14 cellular contexts compared by ENCODE assay signal in genomic region chr4:133377286-133377685, GRCh38.
DNase-seq lines count a peak whose midpoint lies in the region; TF ChIP-seq lines count a peak whose summit lies in the region.
"Had no signal": no experiment of that assay in that cellular context is flagged by ENCODE, and none has a peak within 500 bp of the region (broad histone marks: within the 10 kb centered on the region; RNA-seq: fewer than 3 reads in every experiment).

No MANE protein-coding gene starts in this region.

- no peak for TF ChIP-seq CTCF in endodermal cell (conservative IDR thresholded peaks at IDR 0.05)

- H3K27ac Mint-ChIP-seq in endodermal cell: no peak overlapping the region
- H3K27ac Mint-ChIP-seq: CD4-positive, CD25-positive, alpha-beta regulatory T cell had no signal

- H3K36me3 Mint-ChIP-seq in endodermal cell (ENCODE audit: low read depth): peaks cover 38% of the 10 kb centered on the region
- H3K36me3 Mint-ChIP-seq: CD4-positive, CD25-positive, alpha-beta regulatory T cell had no signal

- peaks cover 15% of the 10 kb centered on the region for H3K9me3 ChIP-seq in endodermal cell (ENCODE audit: control insufficient read depth, low read length)
- H3K9me3 ChIP-seq: BLaER1 treated with 17β-estradiol and CSF1 and Interleukin-3, amounts not matched to agents 10 nM and 100 nM had no signal

- no peak overlapping the region for H3K27ac ChIP-seq in endodermal cell (ENCODE audit: low read depth, low read length)
- H3K27ac ChIP-seq: BLaER1 treated with 17β-estradiol and CSF1 and Interleukin-3, amounts not matched to agents 10 nM and 100 nM had no signal

- H3K4me3 ChIP-seq in endodermal cell (ENCODE audit: low read length): no peak overlapping the region
- H3K4me3 ChIP-seq: BLaER1 treated with 17β-estradiol and CSF1 and Interleukin-3, amounts not matched to agents 10 nM and 100 nM had no signal

- DNase-seq in ELF-1 (ENCODE audit: low read depth, low spot score): peak; percentile 65
- peak; percentile 1 for DNase-seq in M059J (ENCODE audit: low read depth)
- peak; percentile 70 for DNase-seq in endodermal cell
- peak; percentile 59 for DNase-seq in islet precursor cell
- DNase-seq in NCI-H146 (lab: John Stamatoyannopoulos, UW): no peak
- no peak for DNase-seq in NCI-H2029 (lab: John Stamatoyannopoulos, UW)
- DNase-seq in NCI-H1436 treated with DMSO at 0.1 percent for 48 hours (lab: John Stamatoyannopoulos, UW): no peak
- DNase-seq: 8988T; ACHN; CD4-positive, CD25-positive, alpha-beta regulatory T cell; DMS79; IMR-90; KBM-7 had no signal

- H3K9me3 Mint-ChIP-seq in endodermal cell: peaks cover 4% of the 10 kb centered on the region

- H3K27me3 Mint-ChIP-seq in endodermal cell (ENCODE audit: insufficient read depth): no peaks in the 10 kb centered on the region
- H3K27me3 Mint-ChIP-seq: CD4-positive, CD25-positive, alpha-beta regulatory T cell had no signal

- H3K4me3 Mint-ChIP-seq in endodermal cell: no peak overlapping the region
- H3K4me3 Mint-ChIP-seq: CD4-positive, CD25-positive, alpha-beta regulatory T cell had no signal

- peaks cover 8% of the 10 kb centered on the region for H3K4me1 ChIP-seq in endodermal cell (ENCODE audit: control insufficient read depth, insufficient read depth, low read length)
- H3K4me1 ChIP-seq: BLaER1 treated with 17β-estradiol and CSF1 and Interleukin-3, amounts not matched to agents 10 nM and 100 nM had no signal

- no peaks in the 10 kb centered on the region for H3K27me3 ChIP-seq in endodermal cell (ENCODE audit: control insufficient read depth, insufficient read depth, low read length, poor library complexity, severe bottlenecking)
- H3K27me3 ChIP-seq: BLaER1 treated with 17β-estradiol and CSF1 and Interleukin-3, amounts not matched to agents 10 nM and 100 nM had no signal

- H3K36me3 ChIP-seq in endodermal cell (ENCODE audit: control insufficient read depth, insufficient read depth, low read length): peaks cover 44% of the 10 kb centered on the region
- H3K36me3 ChIP-seq: BLaER1 treated with 17β-estradiol and CSF1 and Interleukin-3, amounts not matched to agents 10 nM and 100 nM had no signal

- H3K9ac ChIP-seq in endodermal cell (ENCODE audit: extremely low read depth, low read length, poor library complexity, severe bottlenecking): no peak overlapping the region
- H3K9ac ChIP-seq: BLaER1 treated with 17β-estradiol and CSF1 and Interleukin-3, amounts not matched to agents 10 nM and 100 nM had no signal

- peaks cover 24% of the 10 kb centered on the region for H3K4me1 Mint-ChIP-seq in endodermal cell
- H3K4me1 Mint-ChIP-seq: CD4-positive, CD25-positive, alpha-beta regulatory T cell had no signal

- WGBS in endodermal cell (ENCODE audit: insufficient coverage in 1 of 2, insufficient read length in 1 of 2), 2 experiments: 88 to 95% methylated on average over 1 to 2 of the region's 2 CpGs

Comparison
In these comparisons a context has a peak if more than half of its experiments do, and no peak if none do; other contexts are left out.
1. DNase-seq: peak in ELF-1 (single experiment), M059J (single experiment), endodermal cell (single experiment) and islet precursor cell (single experiment); none in NCI-H146 (single experiment), NCI-H2029 (single experiment) and NCI-H1436 treated with DMSO at 0.1 percent for 48 hours (single experiment).